Comparison of ENCODE assay signal across 10 cellular contexts in the genomic region with DNA sequence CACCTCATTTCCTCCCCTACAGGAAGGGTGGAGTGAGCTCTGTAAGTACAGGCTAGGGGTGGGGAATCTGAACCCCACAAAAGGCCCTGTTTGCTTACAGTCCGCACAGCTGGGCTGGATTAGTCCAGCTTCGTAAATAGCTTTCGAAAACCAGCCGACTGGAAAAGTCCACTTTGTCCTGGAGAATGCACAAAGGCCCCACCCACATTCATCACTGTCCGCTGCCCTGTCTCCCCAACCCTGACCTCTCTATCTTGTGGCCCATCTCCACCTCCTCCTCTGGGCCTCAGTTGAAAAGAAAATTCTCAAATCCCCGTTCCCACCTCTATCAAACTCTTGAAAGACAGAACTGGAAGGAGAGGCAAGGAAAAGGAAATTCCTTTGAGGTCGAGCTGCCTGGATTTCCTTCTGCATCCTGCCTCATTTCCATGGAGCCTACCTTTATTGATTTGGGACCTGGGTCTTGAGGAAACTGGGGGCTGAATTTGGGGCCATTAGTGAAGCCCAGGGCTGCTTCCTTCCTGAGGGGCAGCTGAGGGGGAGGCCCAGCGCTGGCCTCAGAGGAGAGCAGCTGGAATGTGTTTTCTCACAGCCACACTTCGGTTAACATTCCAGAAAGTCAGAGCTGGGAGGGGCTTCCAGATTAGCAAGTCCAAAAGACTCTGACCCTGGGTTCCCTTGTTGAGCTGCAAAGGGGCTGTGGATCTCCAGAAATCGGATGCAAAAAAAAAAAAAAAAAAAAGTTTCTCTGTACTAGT.
DNase-seq lines count a peak whose midpoint lies in the region; ATAC-seq and TF ChIP-seq lines count a peak whose summit lies in the region.
"Had no signal": no experiment of that assay in that cellular context is flagged by ENCODE, and none has a peak within 500 bp of the region (broad histone marks: within the 10 kb centered on the region; RNA-seq: fewer than 3 reads in every experiment).

No MANE protein-coding gene starts in this region.

- peak overlapping the region in 3 of 5 experiments; percentile 94 to 96 (median 96) for H3K27ac Mint-ChIP-seq in brain
- H3K27ac Mint-ChIP-seq: activated naive CD4-positive, alpha-beta T cell treated with anti-CD3 and anti-CD28 coated beads for 36 hours; IgD-negative memory B cell had no signal

- H3K4me1 Mint-ChIP-seq in brain: peaks cover 45% of the 10 kb centered on the region
- H3K4me1 Mint-ChIP-seq: IgD-negative memory B cell had no signal

- H3K4me1 ChIP-seq in iPS-18a (ENCODE audit: control insufficient read depth, low read depth, low read length): peaks cover 12% of the 10 kb centered on the region

- H3K4me3 ChIP-seq in iPS-18a (ENCODE audit: low read length): no peak overlapping the region

- no peaks in the 10 kb centered on the region for H3K9me3 ChIP-seq in iPS-18a (ENCODE audit: control insufficient read depth, low read depth, low read length)

- H3K27me3 ChIP-seq in iPS-18a (ENCODE audit: control insufficient read depth, insufficient read depth, low read length): no peaks in the 10 kb centered on the region

- H3K27me3 Mint-ChIP-seq in brain: no peaks in the 10 kb centered on the region

- H3K36me3 Mint-ChIP-seq in brain: peaks cover 3% of the 10 kb centered on the region
- H3K36me3 Mint-ChIP-seq: IgD-negative memory B cell had no signal

- DNase-seq in Daoy (ENCODE audit: low read depth) (peak; percentile 53), renal cortical epithelial cell (ENCODE audit: low read depth) (peak; percentile 69), SHP77 (lab: John Stamatoyannopoulos, UW) (no peak), NCI-H1092 treated with DMSO at 0.1 percent for 48 hours (lab: John Stamatoyannopoulos, UW) (no peak)
- no peak for DNase-seq in NK-92 treated with Interleukin-12 subunit alpha and Interleukin-12 subunit beta, amount 100 ng/mL, for 24 hours (lab: John Stamatoyannopoulos, UW)
- DNase-seq: activated naive CD4-positive, alpha-beta T cell treated with anti-CD3 and anti-CD28 coated beads for 36 hours had no signal

- peak overlapping the region in 3 of 5 experiments; percentile 41 to 52 (median 49) for H3K4me3 Mint-ChIP-seq in brain
- H3K4me3 Mint-ChIP-seq: activated naive CD4-positive, alpha-beta T cell treated with anti-CD3 and anti-CD28 coated beads for 36 hours; IgD-negative memory B cell had no signal

- H3K27ac ChIP-seq in iPS-18a (ENCODE audit: low read length): peak overlapping the region; percentile 11

- no peaks in the 10 kb centered on the region for H3K36me3 ChIP-seq in iPS-18a (ENCODE audit: control insufficient read depth, low read depth, low read length)

- peaks cover 0 to 11% (median 3%) of the 10 kb centered on the region in 5 experiments for H3K9me3 Mint-ChIP-seq in brain

- no peak overlapping the region for H3K9ac ChIP-seq in iPS-18a (ENCODE audit: low read length)

- ATAC-seq in GM19035 (IDR thresholded peaks at IDR 0.05; ENCODE audit: unreplicated experiment): no peak

- TF ChIP-seq CTCF in brain (conservative IDR thresholded peaks at IDR 0.05): no peak

Comparison
In these comparisons a context has a peak if more than half of its experiments do, and no peak if none do; other contexts are left out.
1. DNase-seq: peak in Daoy (single experiment) and renal cortical epithelial cell (single experiment); none in SHP77 (0 of 2), NK-92 treated with Interleukin-12 subunit alpha and Interleukin-12 subunit beta, amount 100 ng/mL, for 24 hours (single experiment) and NCI-H1092 treated with DMSO at 0.1 percent for 48 hours (single experiment).